ENCODE assay signal across 8 cellular contexts in genomic region chr7:74254858-74255379, GRCh38. TPM values are rescaled to one million over a fixed set of nuclear protein-coding genes. Genes with fewer than 3 reads are reported as not detected.
DNase-seq lines count a peak whose midpoint lies in the region; ATAC-seq, FAIRE-seq and TF ChIP-seq lines count a peak whose summit lies in the region.

No MANE protein-coding gene starts in this region.

- FAIRE-seq in K562 (lab: Jason Lieb, UNC), result no peak

- peak overlapping the region; percentile 95 for H4K8ac ChIP-seq in mesenchymal stem cell (ENCODE audit: low read length)

- TF ChIP-seq CTCF in K562 (IDR thresholded peaks at IDR 0.05 in 2 of 3, conservative IDR thresholded peaks at IDR 0.05 in 1 of 3; ENCODE audit: insufficient read depth in 2 of 3, low read depth in 1 of 3, low read length in 3 of 3), result no peak

- H3K79me1 ChIP-seq in mesenchymal stem cell (replicated peaks; ENCODE audit: low read length, poor library complexity, severe bottlenecking), result peaks cover 16% of the 10 kb centered on the region

- peak overlapping the region; percentile 38 to 80 for H2BK12ac ChIP-seq in mesenchymal stem cell (ENCODE audit: low read length in 2 of 2)

- H3K4ac ChIP-seq in mesenchymal stem cell (ENCODE audit: low read depth in 1 of 2, low read length in 2 of 2), result peak overlapping the region; percentile 93 to 99

- DNase-seq in stimulated activated CD4-positive, alpha-beta T cell treated with anti-CD3 and anti-CD28 coated beads, Interleukin-15, amount 100 ng/mL, for 24 hours, result peak; percentile 4
- DNase-seq in stimulated activated CD4-positive, alpha-beta T cell treated with anti-CD3 and anti-CD28 coated beads, Interleukin-12 subunit alpha, Interleukin-12 subunit beta, amount 100 ng/mL, for 4 hours, result no peak
- DNase-seq in K562 (ENCODE audit: extremely low read depth in 1 of 4, low spot score in 3 of 4) (peak in 1 of 4 experiments; percentile 39), mesenchymal stem cell (no peak), superior temporal gyrus (ENCODE audit: extremely low spot score) (no peak), NCI-H2081 (lab: John Stamatoyannopoulos, UW) (no peak)

- no peak overlapping the region for H2AK5ac ChIP-seq in mesenchymal stem cell (ENCODE audit: low read length, severe bottlenecking)

- H3K79me2 ChIP-seq in K562 (ENCODE audit: control insufficient read depth, insufficient read depth, low read length), result peaks cover 40% of the 10 kb centered on the region

- peak overlapping the region; percentile 93 for H3K27ac ChIP-seq in K562 (ENCODE audit: extremely low read depth, low read depth, low read length)
- peak overlapping the region; percentile 93 for H3K27ac ChIP-seq in mesenchymal stem cell (ENCODE audit: low read length, poor library complexity, severe bottlenecking)

- H3K9ac ChIP-seq in K562 (ENCODE audit: insufficient read depth in 1 of 2, low read depth in 2 of 2, low read length in 2 of 2) (peak overlapping the region; percentile 99 to 100), mesenchymal stem cell (ENCODE audit: low read length) (peak overlapping the region; percentile 96)

- ATAC-seq in K562, result peak; percentile 15; the same call in 1 of the 3 replicates
- no peak for ATAC-seq in HG02610 (IDR thresholded peaks at IDR 0.05; ENCODE audit: unreplicated experiment)
- no peak for ATAC-seq in HG02885 (IDR thresholded peaks at IDR 0.05; ENCODE audit: poor library complexity, unreplicated experiment)

- peak overlapping the region; percentile 86 for H2BK5ac ChIP-seq in mesenchymal stem cell (ENCODE audit: low read depth, low read length, poor library complexity, severe bottlenecking)

- CTCF ChIA-PET in K562 (lab: Yijun Ruan, JAX; ENCODE audit: low intra/inter-chr PET ratio), result interaction anchor here (0.7 kb wide), 1 partner anchor 57 kb away, joined by 3 read pairs; no protein-coding TSS in a partner anchor

- H3K4me3 ChIP-seq in K562 (peak overlapping the region; percentile 98), mesenchymal stem cell (ENCODE audit: insufficient read depth in 1 of 2, low read depth in 1 of 2, low read length in 2 of 2) (peak overlapping the region; percentile 94 to 100)

- H3K27me3 ChIP-seq in K562 (ENCODE audit: control insufficient read depth in 2 of 2, insufficient read depth in 2 of 2, low read length in 2 of 2), result no peaks in the 10 kb centered on the region
- H3K27me3 ChIP-seq in mesenchymal stem cell (ENCODE audit: control insufficient read depth in 1 of 2, insufficient read depth in 1 of 2, low read length in 2 of 2), result no peaks in the 10 kb centered on the region

- TF ChIP-seq EP300 in K562 (IDR thresholded peaks at IDR 0.05; ENCODE audit: low read length), result no peak

- peak overlapping the region in 1 of 2 experiments; percentile 99 for H3K14ac ChIP-seq in mesenchymal stem cell (ENCODE audit: low read length in 2 of 2)

- H3K23ac ChIP-seq in mesenchymal stem cell (ENCODE audit: low read length in 2 of 2), result no peak overlapping the region

- POLR2A ChIA-PET in K562 (lab: Yijun Ruan, JAX), result interaction anchor here (0.6 to 1.6 kb wide), 7 partner anchors 9 to 455 kb away, joined by 3 to 8 read pairs (median 5); no protein-coding TSS in a partner anchor

- TSS peak; percentile 84 for BruUV-seq in K562 (replicated peaks; lab: Mats Ljungman, UMichigan)

- peak overlapping the region; percentile 97 for H3K18ac ChIP-seq in mesenchymal stem cell (ENCODE audit: low read depth in 1 of 2, low read length in 2 of 2)

- TF ChIP-seq RAD21 in K562 (CRISPR knock-in tag; conservative IDR thresholded peaks at IDR 0.05 in 1 of 2, IDR thresholded peaks at IDR 0.05 in 1 of 2), result no peak

- H3K9me3 ChIP-seq in K562 (replicated peaks; ENCODE audit: control insufficient read depth, insufficient read depth, low read depth, low read length) (no peaks in the 10 kb centered on the region), mesenchymal stem cell (ENCODE audit: control insufficient read depth, low read length) (no peaks in the 10 kb centered on the region)

- no peaks in the 10 kb centered on the region for H4K20me1 ChIP-seq in K562 (replicated peaks; ENCODE audit: control insufficient read depth, insufficient read depth, low read length)

- intact Hi-C loops in K562 (cut with micrococcal nuclease), result loop anchor here (10.0 kb wide), 1 partner anchor 60 kb away; no protein-coding TSS in a partner anchor

- H2BK120ac ChIP-seq in mesenchymal stem cell (ENCODE audit: low read depth, low read length), result peak overlapping the region; percentile 93

- H2AFZ ChIP-seq in K562 (ENCODE audit: low read depth, low read length) (peak overlapping the region; percentile 97), mesenchymal stem cell (ENCODE audit: low read depth, low read length) (peak overlapping the region; percentile 69)

- H2BK15ac ChIP-seq in mesenchymal stem cell (ENCODE audit: low read depth, poor library complexity, severe bottlenecking), result peak overlapping the region; percentile 99

- TF ChIP-seq POLR2A in K562 (conservative IDR thresholded peaks at IDR 0.05), result no peak

- peaks cover 25% of the 10 kb centered on the region for H3K36me3 ChIP-seq in K562 (ENCODE audit: control insufficient read depth, insufficient read depth, low read length)
- peaks cover 10 to 14% of the 10 kb centered on the region in 2 experiments for H3K36me3 ChIP-seq in mesenchymal stem cell (ENCODE audit: control insufficient read depth in 1 of 2, insufficient read depth in 2 of 2, low read depth in 1 of 2, low read length in 2 of 2)

- H3K9me1 ChIP-seq in K562 (ENCODE audit: control insufficient read depth, insufficient read depth, low read length), result no peaks in the 10 kb centered on the region

- WGBS in K562 (ENCODE audit: insufficient coverage, low coverage, missing lambda C conversion rate), result 1% methylated on average over 20 of the region's 20 CpGs
- 33% methylated on average over 20 of the region's 20 CpGs for WGBS in mesenchymal stem cell

- in situ Hi-C loops in K562 (cut with MboI), result no loop called here

- H4K91ac ChIP-seq in mesenchymal stem cell (ENCODE audit: low read length), result peak overlapping the region; percentile 98

- H3K4me2 ChIP-seq in K562 (ENCODE audit: insufficient read depth, low read length) (peak overlapping the region; percentile 90), mesenchymal stem cell (ENCODE audit: low read length, poor library complexity, severe bottlenecking) (peak overlapping the region; percentile 80)

- H3K4me1 ChIP-seq in K562 (replicated peaks in 1 of 2; ENCODE audit: control insufficient read depth in 2 of 2, insufficient read depth in 2 of 2, low read length in 2 of 2) (peaks cover 9 to 24% of the 10 kb centered on the region in 2 experiments; a peak in 3 of 5 replicates), mesenchymal stem cell (ENCODE audit: control insufficient read depth, insufficient read depth, low read depth, low read length) (peaks cover 10% of the 10 kb centered on the region)

RNA-seq across cellular contexts. Expression of gene RFC2, which starts 0.7 kb away (rescaled TPM):
- 39.7 and 82.7 TPM in 2 replicates for total RNA-seq in K562 (2011; cell fraction: chromatin; rRNA removed; ENCODE audit: low replicate concordance)
- 54.0 and 64.9 TPM in 2 replicates for total RNA-seq in K562 (2011; cell fraction: nucleolus; rRNA removed)
- total RNA-seq in K562 (2011; cell fraction: nucleoplasm; rRNA removed), result 37.6 and 46.7 TPM in 2 replicates
- total RNA-seq in K562 (2014; rRNA removed), result 93.6 and 123 TPM in 2 replicates
- 96.6 and 99.8 TPM in 2 replicates for total RNA-seq in K562 (2014; rRNA removed; fragmentation: Illumina TruSeq; extraction: Trizol)
- 122 and 126 TPM in 2 replicates for total RNA-seq in K562 (2015; rRNA removed; fragmentation: Illumina TruSeq; extraction: Trizol)
- total RNA-seq in K562 (2021), result 102 and 104 TPM in 2 replicates
- 78.2 and 109 TPM in 2 replicates for polyA plus RNA-seq in K562 (2011; rRNA removed)
- 62.5 and 86.6 TPM in 2 replicates for polyA plus RNA-seq in K562 (2011; cell fraction: cytosol; rRNA removed)
- polyA plus RNA-seq in K562 (2011; cell fraction: nucleus; rRNA removed), result 21.3 and 32.9 TPM in 2 replicates
- 86.3 and 99.6 TPM in 2 replicates for polyA plus RNA-seq in K562 (2012)
- polyA plus RNA-seq in K562 (2014; fragmentation: Illumina TruSeq; extraction: Trizol), result 156 and 161 TPM in 2 replicates
- 10 to 100 TPM; 32.5 to 55.6 TPM for polyA plus RNA-seq in K562 (2014; fragmentation: Nextera tagmentation; extraction: Ambion mirVana)
- 112 and 124 TPM in 2 replicates for polyA plus RNA-seq in K562 (2014; rRNA removed)
- 85.5 and 125 TPM in 2 replicates for polyA minus RNA-seq in K562 (2011; rRNA and poly(A)+ RNA removed)
- 72.1 and 79.1 TPM in 2 replicates for polyA minus RNA-seq in K562 (2011; cell fraction: cytosol; rRNA and poly(A)+ RNA removed)
- 22.2 and 22.7 TPM in 2 replicates for polyA minus RNA-seq in K562 (2011; cell fraction: nucleus; rRNA and poly(A)+ RNA removed)
- polyA plus RNA-seq in mesenchymal stem cell (2013, experiment 1 of 2), result 17.3 TPM
- 16.3 TPM for polyA plus RNA-seq in mesenchymal stem cell (2013, experiment 2 of 2)

RNA-seq across cellular contexts. Expression of gene CLIP2, which starts 34.3 kb away (rescaled TPM):
- 13.7 and 50.4 TPM in 2 replicates for total RNA-seq in K562 (2011; cell fraction: chromatin; rRNA removed; ENCODE audit: low replicate concordance)
- total RNA-seq in K562 (2011; cell fraction: nucleolus; rRNA removed), result 18.6 and 27.8 TPM in 2 replicates
- total RNA-seq in K562 (2011; cell fraction: nucleoplasm; rRNA removed), result 13.9 and 16.6 TPM in 2 replicates
- 3.4 and 4.2 TPM in 2 replicates for total RNA-seq in K562 (2014; rRNA removed)
- total RNA-seq in K562 (2014; rRNA removed; fragmentation: Illumina TruSeq; extraction: Trizol), result 0.91 and 1.8 TPM in 2 replicates
- 3.1 and 3.8 TPM in 2 replicates for total RNA-seq in K562 (2015; rRNA removed; fragmentation: Illumina TruSeq; extraction: Trizol)
- total RNA-seq in K562 (2021), result 4.3 and 5.4 TPM in 2 replicates
- polyA plus RNA-seq in K562 (2011; rRNA removed), result 2.1 and 3.9 TPM in 2 replicates
- 3.0 and 3.4 TPM in 2 replicates for polyA plus RNA-seq in K562 (2011; cell fraction: cytosol; rRNA removed)
- 5.0 and 8.1 TPM in 2 replicates for polyA plus RNA-seq in K562 (2011; cell fraction: nucleus; rRNA removed)
- polyA plus RNA-seq in K562 (2012), result 3.5 and 6.6 TPM in 2 replicates
- polyA plus RNA-seq in K562 (2014; fragmentation: Illumina TruSeq; extraction: Trizol), result 2.5 and 2.8 TPM in 2 replicates
- under 1 TPM; 0.07 to 0.10 TPM for polyA plus RNA-seq in K562 (2014; fragmentation: Nextera tagmentation; extraction: Ambion mirVana)
- 1.9 and 2.4 TPM in 2 replicates for polyA plus RNA-seq in K562 (2014; rRNA removed)
- 4.3 and 5.5 TPM in 2 replicates for polyA minus RNA-seq in K562 (2011; rRNA and poly(A)+ RNA removed)
- 5.6 and 10.7 TPM in 2 replicates for polyA minus RNA-seq in K562 (2011; cell fraction: cytosol; rRNA and poly(A)+ RNA removed)
- 10.0 and 11.3 TPM in 2 replicates for polyA minus RNA-seq in K562 (2011; cell fraction: nucleus; rRNA and poly(A)+ RNA removed)
- polyA plus RNA-seq in mesenchymal stem cell (2013, experiment 1 of 2), result 68.2 TPM
- polyA plus RNA-seq in mesenchymal stem cell (2013, experiment 2 of 2), result 63.3 TPM

RNA-seq across cellular contexts. Expression of gene LAT2, which starts 45.1 kb away (rescaled TPM):
- total RNA-seq in K562 (2011; cell fraction: chromatin; rRNA removed; ENCODE audit: low replicate concordance), result 1.1 and 2.4 TPM in 2 replicates
- 0.39 and 1.8 TPM in 2 replicates for total RNA-seq in K562 (2011; cell fraction: nucleolus; rRNA removed)
- total RNA-seq in K562 (2011; cell fraction: nucleoplasm; rRNA removed), result 1.1 and 1.5 TPM in 2 replicates
- total RNA-seq in K562 (2014; rRNA removed) (0.29 and 0.45 TPM in 2 replicates), K562 (2014; rRNA removed; fragmentation: Illumina TruSeq; extraction: Trizol) (0.15 TPM in 1 of 2 replicates, not detected in the other), K562 (2015; rRNA removed; fragmentation: Illumina TruSeq; extraction: Trizol) (0.11 and 0.23 TPM in 2 replicates), K562 (2021) (0.29 and 0.58 TPM in 2 replicates)
- polyA plus RNA-seq in K562 (2011; rRNA removed) (0.24 and 0.65 TPM in 2 replicates), K562 (2014; fragmentation: Illumina TruSeq; extraction: Trizol) (0.40 and 0.47 TPM in 2 replicates), K562 (2014; fragmentation: Nextera tagmentation; extraction: Ambion mirVana) (under 1 TPM; 0.24 to 0.25 TPM), K562 (2014; rRNA removed) (0.24 and 0.78 TPM in 2 replicates)
- polyA plus RNA-seq in K562 (2011; cell fraction: cytosol; rRNA removed), result 0.19 and 0.57 TPM in 2 replicates
- 0.18 and 0.64 TPM in 2 replicates for polyA plus RNA-seq in K562 (2011; cell fraction: nucleus; rRNA removed)
- 0.68 and 0.76 TPM in 2 replicates for polyA plus RNA-seq in K562 (2012)
- 0.53 TPM in 1 of 2 replicates, not detected in the other for polyA minus RNA-seq in K562 (2011; rRNA and poly(A)+ RNA removed)
- not detected in 2 replicates for polyA minus RNA-seq in K562 (2011; cell fraction: cytosol; rRNA and poly(A)+ RNA removed)
- 0.54 TPM in 1 of 2 replicates, not detected in the other for polyA minus RNA-seq in K562 (2011; cell fraction: nucleus; rRNA and poly(A)+ RNA removed)
- 0.35 TPM for polyA plus RNA-seq in mesenchymal stem cell (2013, experiment 1 of 2)
- polyA plus RNA-seq in mesenchymal stem cell (2013, experiment 2 of 2), result 0.52 TPM
